1 cellular context compared by ENCODE assay signal in genomic region chr5:53922508-53923498, GRCh38.
TF ChIP-seq lines count a peak whose summit lies in the region.

No MANE protein-coding gene starts in this region.

TF ChIP-seq in HEK293, 187 proteins besides CTCF, POLR2A, EP300 and RAD21 (continued from another document and continues in another):
- TF ChIP-seq, protein P1, sequence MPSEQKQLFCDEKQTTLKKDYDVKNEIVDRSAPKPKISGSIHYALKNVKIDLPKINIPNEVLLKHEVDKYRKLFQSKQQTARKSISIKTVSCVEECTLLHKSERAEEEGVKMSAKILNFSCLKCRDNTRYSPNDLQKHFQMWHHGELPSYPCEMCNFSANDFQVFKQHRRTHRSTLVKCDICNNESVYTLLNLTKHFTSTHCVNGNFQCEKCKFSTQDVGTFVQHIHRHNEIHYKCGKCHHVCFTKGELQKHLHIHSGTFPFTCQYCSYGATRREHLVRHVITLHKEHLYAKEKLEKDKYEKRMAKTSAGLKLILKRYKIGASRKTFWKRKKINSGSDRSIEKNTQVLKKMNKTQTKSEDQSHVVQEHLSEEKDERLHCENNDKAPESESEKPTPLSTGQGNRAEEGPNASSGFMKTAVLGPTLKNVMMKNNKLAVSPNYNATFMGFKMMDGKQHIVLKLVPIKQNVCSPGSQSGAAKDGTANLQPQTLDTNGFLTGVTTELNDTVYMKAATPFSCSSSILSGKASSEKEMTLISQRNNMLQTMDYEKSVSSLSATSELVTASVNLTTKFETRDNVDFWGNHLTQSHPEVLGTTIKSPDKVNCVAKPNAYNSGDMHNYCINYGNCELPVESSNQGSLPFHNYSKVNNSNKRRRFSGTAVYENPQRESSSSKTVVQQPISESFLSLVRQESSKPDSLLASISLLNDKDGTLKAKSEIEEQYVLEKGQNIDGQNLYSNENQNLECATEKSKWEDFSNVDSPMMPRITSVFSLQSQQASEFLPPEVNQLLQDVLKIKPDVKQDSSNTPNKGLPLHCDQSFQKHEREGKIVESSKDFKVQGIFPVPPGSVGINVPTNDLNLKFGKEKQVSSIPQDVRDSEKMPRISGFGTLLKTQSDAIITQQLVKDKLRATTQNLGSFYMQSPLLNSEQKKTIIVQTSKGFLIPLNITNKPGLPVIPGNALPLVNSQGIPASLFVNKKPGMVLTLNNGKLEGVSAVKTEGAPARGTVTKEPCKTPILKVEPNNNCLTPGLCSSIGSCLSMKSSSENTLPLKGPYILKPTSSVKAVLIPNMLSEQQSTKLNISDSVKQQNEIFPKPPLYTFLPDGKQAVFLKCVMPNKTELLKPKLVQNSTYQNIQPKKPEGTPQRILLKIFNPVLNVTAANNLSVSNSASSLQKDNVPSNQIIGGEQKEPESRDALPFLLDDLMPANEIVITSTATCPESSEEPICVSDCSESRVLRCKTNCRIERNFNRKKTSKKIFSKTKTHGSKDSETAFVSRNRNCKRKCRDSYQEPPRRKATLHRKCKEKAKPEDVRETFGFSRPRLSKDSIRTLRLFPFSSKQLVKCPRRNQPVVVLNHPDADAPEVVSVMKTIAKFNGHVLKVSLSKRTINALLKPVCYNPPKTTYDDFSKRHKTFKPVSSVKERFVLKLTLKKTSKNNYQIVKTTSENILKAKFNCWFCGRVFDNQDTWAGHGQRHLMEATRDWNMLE (tag by site-specific recombination; conservative IDR thresholded peaks at IDR 0.05; ENCODE audit: low read depth), result no peak
- TF ChIP-seq ZNF202 (tag by site-specific recombination; IDR thresholded peaks at IDR 0.05; ENCODE audit: borderline replicate concordance) (no peak), ZNF549 (tag by site-specific recombination; IDR thresholded peaks at IDR 0.05) (no peak), ZSCAN23 (tag by site-specific recombination; IDR thresholded peaks at IDR 0.05) (no peak), KLF1 (tag by site-specific recombination; IDR thresholded peaks at IDR 0.05) (no peak), GLI4 (tag by site-specific recombination; IDR thresholded peaks at IDR 0.05) (no peak), ZBTB7A (tag by site-specific recombination; IDR thresholded peaks at IDR 0.05; ENCODE audit: low read depth) (no peak), ZNF514 (tag by site-specific recombination; IDR thresholded peaks at IDR 0.05) (no peak), ZNF701 (tag by site-specific recombination; IDR thresholded peaks at IDR 0.05) (no peak), ZNF555 (tag by site-specific recombination; conservative IDR thresholded peaks at IDR 0.05) (no peak), ZNF670 (tag by site-specific recombination; IDR thresholded peaks at IDR 0.05; ENCODE audit: low read depth) (no peak), ZNF658 (tag by site-specific recombination; IDR thresholded peaks at IDR 0.05) (no peak), ZNF747 (tag by site-specific recombination; IDR thresholded peaks at IDR 0.05) (no peak), ZNF768 (tag by site-specific recombination; IDR thresholded peaks at IDR 0.05) (no peak), ZNF211 (tag by site-specific recombination; IDR thresholded peaks at IDR 0.05; ENCODE audit: low read depth) (no peak), ZNF157 (tag by site-specific recombination; IDR thresholded peaks at IDR 0.05) (no peak), ZSCAN4 (tag by site-specific recombination; IDR thresholded peaks at IDR 0.05) (no peak), WT1 (tag by site-specific recombination; IDR thresholded peaks at IDR 0.05) (peak; percentile 67), ZXDB (tag by site-specific recombination; IDR thresholded peaks at IDR 0.05) (no peak), ZNF2 (tag by site-specific recombination; IDR thresholded peaks at IDR 0.05) (no peak), ZNF704 (tag by site-specific recombination; IDR thresholded peaks at IDR 0.05) (no peak), ZNF529 (tag by site-specific recombination; IDR thresholded peaks at IDR 0.05; ENCODE audit: insufficient replicate concordance) (no peak), OSR2 (tag by site-specific recombination; IDR thresholded peaks at IDR 0.05) (no peak), ZNF548 (tag by site-specific recombination; IDR thresholded peaks at IDR 0.05) (no peak), GLIS1 (tag by site-specific recombination; IDR thresholded peaks at IDR 0.05) (no peak), ZNF391 (tag by site-specific recombination; IDR thresholded peaks at IDR 0.05; ENCODE audit: borderline replicate concordance, low read depth) (no peak), ZNF184 (tag by site-specific recombination; IDR thresholded peaks at IDR 0.05) (no peak), ZNF138 (tag by site-specific recombination; IDR thresholded peaks at IDR 0.05; ENCODE audit: borderline replicate concordance) (no peak), ZNF23 (tag by site-specific recombination; IDR thresholded peaks at IDR 0.05; ENCODE audit: borderline replicate concordance) (no peak), ZNF776 (tag by site-specific recombination; IDR thresholded peaks at IDR 0.05; ENCODE audit: borderline replicate concordance) (no peak), ZNF112 (tag by site-specific recombination; IDR thresholded peaks at IDR 0.05) (no peak), ZNF660 (tag by site-specific recombination; IDR thresholded peaks at IDR 0.05) (no peak), ZBTB49 (tag by site-specific recombination; IDR thresholded peaks at IDR 0.05; ENCODE audit: low read depth) (no peak), GLI2 (tag by site-specific recombination; IDR thresholded peaks at IDR 0.05; ENCODE audit: borderline replicate concordance, low read depth) (no peak), KLF8 (tag by site-specific recombination; IDR thresholded peaks at IDR 0.05) (no peak)
- TF ChIP-seq, protein P2, sequence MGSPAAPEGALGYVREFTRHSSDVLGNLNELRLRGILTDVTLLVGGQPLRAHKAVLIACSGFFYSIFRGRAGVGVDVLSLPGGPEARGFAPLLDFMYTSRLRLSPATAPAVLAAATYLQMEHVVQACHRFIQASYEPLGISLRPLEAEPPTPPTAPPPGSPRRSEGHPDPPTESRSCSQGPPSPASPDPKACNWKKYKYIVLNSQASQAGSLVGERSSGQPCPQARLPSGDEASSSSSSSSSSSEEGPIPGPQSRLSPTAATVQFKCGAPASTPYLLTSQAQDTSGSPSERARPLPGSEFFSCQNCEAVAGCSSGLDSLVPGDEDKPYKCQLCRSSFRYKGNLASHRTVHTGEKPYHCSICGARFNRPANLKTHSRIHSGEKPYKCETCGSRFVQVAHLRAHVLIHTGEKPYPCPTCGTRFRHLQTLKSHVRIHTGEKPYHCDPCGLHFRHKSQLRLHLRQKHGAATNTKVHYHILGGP (tag by site-specific recombination; IDR thresholded peaks at IDR 0.05), result no peak
- TF ChIP-seq, protein P3, sequence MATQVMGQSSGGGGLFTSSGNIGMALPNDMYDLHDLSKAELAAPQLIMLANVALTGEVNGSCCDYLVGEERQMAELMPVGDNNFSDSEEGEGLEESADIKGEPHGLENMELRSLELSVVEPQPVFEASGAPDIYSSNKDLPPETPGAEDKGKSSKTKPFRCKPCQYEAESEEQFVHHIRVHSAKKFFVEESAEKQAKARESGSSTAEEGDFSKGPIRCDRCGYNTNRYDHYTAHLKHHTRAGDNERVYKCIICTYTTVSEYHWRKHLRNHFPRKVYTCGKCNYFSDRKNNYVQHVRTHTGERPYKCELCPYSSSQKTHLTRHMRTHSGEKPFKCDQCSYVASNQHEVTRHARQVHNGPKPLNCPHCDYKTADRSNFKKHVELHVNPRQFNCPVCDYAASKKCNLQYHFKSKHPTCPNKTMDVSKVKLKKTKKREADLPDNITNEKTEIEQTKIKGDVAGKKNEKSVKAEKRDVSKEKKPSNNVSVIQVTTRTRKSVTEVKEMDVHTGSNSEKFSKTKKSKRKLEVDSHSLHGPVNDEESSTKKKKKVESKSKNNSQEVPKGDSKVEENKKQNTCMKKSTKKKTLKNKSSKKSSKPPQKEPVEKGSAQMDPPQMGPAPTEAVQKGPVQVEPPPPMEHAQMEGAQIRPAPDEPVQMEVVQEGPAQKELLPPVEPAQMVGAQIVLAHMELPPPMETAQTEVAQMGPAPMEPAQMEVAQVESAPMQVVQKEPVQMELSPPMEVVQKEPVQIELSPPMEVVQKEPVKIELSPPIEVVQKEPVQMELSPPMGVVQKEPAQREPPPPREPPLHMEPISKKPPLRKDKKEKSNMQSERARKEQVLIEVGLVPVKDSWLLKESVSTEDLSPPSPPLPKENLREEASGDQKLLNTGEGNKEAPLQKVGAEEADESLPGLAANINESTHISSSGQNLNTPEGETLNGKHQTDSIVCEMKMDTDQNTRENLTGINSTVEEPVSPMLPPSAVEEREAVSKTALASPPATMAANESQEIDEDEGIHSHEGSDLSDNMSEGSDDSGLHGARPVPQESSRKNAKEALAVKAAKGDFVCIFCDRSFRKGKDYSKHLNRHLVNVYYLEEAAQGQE (tag by site-specific recombination; IDR thresholded peaks at IDR 0.05), result no peak
- TF ChIP-seq, protein P4, sequence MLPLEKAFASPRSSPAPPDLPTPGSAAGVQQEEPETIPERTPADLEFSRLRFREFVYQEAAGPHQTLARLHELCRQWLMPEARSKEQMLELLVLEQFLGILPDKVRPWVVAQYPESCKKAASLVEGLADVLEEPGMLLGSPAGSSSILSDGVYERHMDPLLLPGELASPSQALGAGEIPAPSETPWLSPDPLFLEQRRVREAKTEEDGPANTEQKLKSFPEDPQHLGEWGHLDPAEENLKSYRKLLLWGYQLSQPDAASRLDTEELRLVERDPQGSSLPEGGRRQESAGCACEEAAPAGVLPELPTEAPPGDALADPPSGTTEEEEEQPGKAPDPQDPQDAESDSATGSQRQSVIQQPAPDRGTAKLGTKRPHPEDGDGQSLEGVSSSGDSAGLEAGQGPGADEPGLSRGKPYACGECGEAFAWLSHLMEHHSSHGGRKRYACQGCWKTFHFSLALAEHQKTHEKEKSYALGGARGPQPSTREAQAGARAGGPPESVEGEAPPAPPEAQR (tag by site-specific recombination; IDR thresholded peaks at IDR 0.05), result no peak
- TF ChIP-seq, protein P5, sequence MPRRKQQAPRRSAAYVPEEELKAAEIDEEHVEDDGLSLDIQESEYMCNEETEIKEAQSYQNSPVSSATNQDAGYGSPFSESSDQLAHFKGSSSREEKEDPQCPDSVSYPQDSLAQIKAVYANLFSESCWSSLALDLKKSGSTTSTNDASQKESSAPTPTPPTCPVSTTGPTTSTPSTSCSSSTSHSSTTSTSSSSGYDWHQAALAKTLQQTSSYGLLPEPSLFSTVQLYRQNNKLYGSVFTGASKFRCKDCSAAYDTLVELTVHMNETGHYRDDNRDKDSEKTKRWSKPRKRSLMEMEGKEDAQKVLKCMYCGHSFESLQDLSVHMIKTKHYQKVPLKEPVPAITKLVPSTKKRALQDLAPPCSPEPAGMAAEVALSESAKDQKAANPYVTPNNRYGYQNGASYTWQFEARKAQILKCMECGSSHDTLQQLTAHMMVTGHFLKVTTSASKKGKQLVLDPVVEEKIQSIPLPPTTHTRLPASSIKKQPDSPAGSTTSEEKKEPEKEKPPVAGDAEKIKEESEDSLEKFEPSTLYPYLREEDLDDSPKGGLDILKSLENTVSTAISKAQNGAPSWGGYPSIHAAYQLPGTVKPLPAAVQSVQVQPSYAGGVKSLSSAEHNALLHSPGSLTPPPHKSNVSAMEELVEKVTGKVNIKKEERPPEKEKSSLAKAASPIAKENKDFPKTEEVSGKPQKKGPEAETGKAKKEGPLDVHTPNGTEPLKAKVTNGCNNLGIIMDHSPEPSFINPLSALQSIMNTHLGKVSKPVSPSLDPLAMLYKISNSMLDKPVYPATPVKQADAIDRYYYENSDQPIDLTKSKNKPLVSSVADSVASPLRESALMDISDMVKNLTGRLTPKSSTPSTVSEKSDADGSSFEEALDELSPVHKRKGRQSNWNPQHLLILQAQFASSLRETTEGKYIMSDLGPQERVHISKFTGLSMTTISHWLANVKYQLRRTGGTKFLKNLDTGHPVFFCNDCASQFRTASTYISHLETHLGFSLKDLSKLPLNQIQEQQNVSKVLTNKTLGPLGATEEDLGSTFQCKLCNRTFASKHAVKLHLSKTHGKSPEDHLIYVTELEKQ (tag by site-specific recombination; IDR thresholded peaks at IDR 0.05; ENCODE audit: borderline replicate concordance), result no peak
